ENCODE assay signal across 18 cellular contexts in the genomic region with DNA sequence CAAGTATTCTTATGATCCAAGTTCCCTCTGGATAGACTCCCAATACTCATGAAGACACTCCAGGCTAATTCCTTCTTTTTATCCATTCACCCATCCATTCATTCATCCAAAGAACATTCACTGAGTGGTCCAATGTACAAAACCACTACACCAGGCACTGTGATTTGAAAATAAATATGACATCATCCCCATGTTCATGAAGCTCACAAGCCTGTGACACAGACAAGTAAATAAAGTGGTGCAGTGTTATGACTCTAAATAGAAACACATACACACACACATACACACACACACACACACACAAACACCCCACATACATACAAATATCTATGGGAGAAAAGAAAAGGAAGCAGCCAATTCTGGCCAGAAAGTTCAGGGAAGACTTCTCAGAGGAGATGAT. TPM values are rescaled to one million over a fixed set of nuclear protein-coding genes. Genes with fewer than 3 reads are reported as not detected.
DNase-seq lines count a peak whose midpoint lies in the region; ATAC-seq and TF ChIP-seq lines count a peak whose summit lies in the region.
"Had no signal": no experiment of that assay in that cellular context is flagged by ENCODE, and none has a peak within 500 bp of the region (broad histone marks: within the 10 kb centered on the region; RNA-seq: fewer than 3 reads in every experiment).

No MANE protein-coding gene starts in this region.

- no peak for TF ChIP-seq CTCF in CD8-positive, alpha-beta T cell (IDR thresholded peaks at IDR 0.05)
- no peak for TF ChIP-seq CTCF in osteoblast (IDR thresholded peaks at IDR 0.05; ENCODE audit: extremely low read depth, low read depth, low read length)

- no peak overlapping the region for H3K4me2 ChIP-seq in osteoblast (ENCODE audit: insufficient read depth, low read length)

- H3K4me1 ChIP-seq in CD8-positive, alpha-beta T cell (ENCODE audit: insufficient read depth, low read length), result no peaks in the 10 kb centered on the region
- peaks cover 14% of the 10 kb centered on the region for H3K4me1 ChIP-seq in osteoblast (ENCODE audit: insufficient read depth, low read length)

- H3K9me3 ChIP-seq in CD8-positive, alpha-beta T cell (ENCODE audit: low read length), result no peaks in the 10 kb centered on the region
- no peaks in the 10 kb centered on the region for H3K9me3 ChIP-seq in osteoblast (ENCODE audit: low read depth, low read length)
- H3K9me3 ChIP-seq: HAP-1, Peyer's patch had no signal

- no peaks in the 10 kb centered on the region for H3K27me3 Mint-ChIP-seq in activated T-cell treated with anti-CD3 and anti-CD28 coated beads, Interleukin-2, amount 50 U/mL, for 72 hours (ENCODE audit: low read depth)
- no peaks in the 10 kb centered on the region for H3K27me3 Mint-ChIP-seq in CD8-positive, alpha-beta T cell (ENCODE audit: low read depth)
- H3K27me3 Mint-ChIP-seq: CD4-positive, alpha-beta T cell had no signal

- no peaks in the 10 kb centered on the region for H3K36me3 ChIP-seq in CD8-positive, alpha-beta T cell (ENCODE audit: insufficient read depth, low read length)
- peaks cover 16% of the 10 kb centered on the region for H3K36me3 ChIP-seq in osteoblast (ENCODE audit: insufficient read depth, low read length)

- H3K79me2 ChIP-seq in osteoblast (ENCODE audit: insufficient read depth, low read length), result peaks cover 52% of the 10 kb centered on the region

- H3K27ac Mint-ChIP-seq in activated T-cell treated with anti-CD3 and anti-CD28 coated beads, Interleukin-2, amount 50 U/mL, for 72 hours, result peak overlapping the region; percentile 9
- peak overlapping the region; percentile 60 for H3K27ac Mint-ChIP-seq in CD8-positive, alpha-beta T cell
- H3K27ac Mint-ChIP-seq: CD4-positive, alpha-beta T cell had no signal

- CTCF ChIA-PET in CD8-positive, alpha-beta T cell (lab: Charles Lee), result no interaction called here

- H3K4me1 Mint-ChIP-seq in activated T-cell treated with anti-CD3 and anti-CD28 coated beads, Interleukin-2, amount 50 U/mL, for 72 hours (ENCODE audit: low read depth), result no peaks in the 10 kb centered on the region
- H3K4me1 Mint-ChIP-seq in CD8-positive, alpha-beta T cell (ENCODE audit: low read depth), result peaks cover 7% of the 10 kb centered on the region

- no peak for ATAC-seq in activated T-cell treated with anti-CD3 and anti-CD28 coated beads, Interleukin-2, amount 50 U/mL, for 72 hours (replicated peaks in 1 of 2)
- no peak for ATAC-seq in CD8-positive, alpha-beta T cell
- no peak for ATAC-seq in HG03342 (IDR thresholded peaks at IDR 0.05; ENCODE audit: unreplicated experiment)

- H3K4me3 Mint-ChIP-seq in activated T-cell treated with anti-CD3 and anti-CD28 coated beads, Interleukin-2, amount 50 U/mL, for 72 hours, result no peak overlapping the region
- no peak overlapping the region for H3K4me3 Mint-ChIP-seq in CD8-positive, alpha-beta T cell
- H3K4me3 Mint-ChIP-seq: CD4-positive, alpha-beta T cell had no signal

- H3K27ac ChIP-seq in CD8-positive, alpha-beta T cell (ENCODE audit: low read depth, low read length), result no peak overlapping the region
- peak overlapping the region; percentile 19 for H3K27ac ChIP-seq in angular gyrus (ENCODE audit: low read depth, low read length)
- H3K27ac ChIP-seq in osteoblast (ENCODE audit: low read depth, low read length), result no peak overlapping the region
- H3K27ac ChIP-seq: Peyer's patch had no signal

- H3K4me3 ChIP-seq in CD8-positive, alpha-beta T cell (ENCODE audit: low read depth, low read length), result no peak overlapping the region
- H3K4me3 ChIP-seq in osteoblast (ENCODE audit: insufficient read depth, low read length), result no peak overlapping the region
- H3K4me3 ChIP-seq: HAP-1, Peyer's patch had no signal

- H3K27me3 ChIP-seq in CD8-positive, alpha-beta T cell (ENCODE audit: insufficient read depth, low read length), result no peaks in the 10 kb centered on the region
- H3K27me3 ChIP-seq in osteoblast (ENCODE audit: insufficient read depth, low read length), result no peaks in the 10 kb centered on the region
- H3K27me3 ChIP-seq: Peyer's patch had no signal

- POLR2A ChIA-PET in CD8-positive, alpha-beta T cell (lab: Charles Lee), result no interaction called here

- no peak for DNase-seq in activated T-cell treated with anti-CD3 and anti-CD28 coated beads, Interleukin-2, amount 50 U/mL, for 72 hours
- DNase-seq in activated T-cell treated with anti-CD3 and anti-CD28 coated beads, Interleukin-2, amount 50 U/mL, for 48 hours, result no peak
- DNase-seq in CD8-positive, alpha-beta T cell, result no peak
- DNase-seq in myocyte (ENCODE audit: low read depth) (peak; percentile 71), osteoblast (ENCODE audit: insufficient read length, low spot score, missing footprints) (no peak), NCI-H128 (lab: John Stamatoyannopoulos, UW; ENCODE audit: unreplicated experiment) (no peak)
- DNase-seq: 8988T; Calu3; CD4-positive, alpha-beta T cell; NCI-H1105; NCI-H1694; NCI-H2081 treated with DMSO at 0.1 percent for 48 hours; NCI-H446 treated with DMSO at 0.1 percent for 48 hours; NCI-H69; Peyer's patch had no signal

- H3K9me3 Mint-ChIP-seq in activated T-cell treated with anti-CD3 and anti-CD28 coated beads, Interleukin-2, amount 50 U/mL, for 72 hours, result no peaks in the 10 kb centered on the region
- no peaks in the 10 kb centered on the region for H3K9me3 Mint-ChIP-seq in CD8-positive, alpha-beta T cell
- H3K9me3 Mint-ChIP-seq: CD4-positive, alpha-beta T cell had no signal

- H2AFZ ChIP-seq in osteoblast (ENCODE audit: low read length), result no peak overlapping the region

- no peaks in the 10 kb centered on the region for H4K20me1 ChIP-seq in osteoblast (ENCODE audit: insufficient read depth, low read length)

- intact Hi-C loops in CD8-positive, alpha-beta T cell (cut with DNase I, micrococcal nuclease), result no loop called here

- peaks cover 2 to 3% of the 10 kb centered on the region in 2 donors for H3K36me3 Mint-ChIP-seq in activated T-cell treated with anti-CD3 and anti-CD28 coated beads, Interleukin-2, amount 50 U/mL, for 72 hours (ENCODE audit: insufficient read depth in 2 of 2)
- H3K36me3 Mint-ChIP-seq in CD8-positive, alpha-beta T cell, result peaks cover 31% of the 10 kb centered on the region

RNA-seq across cellular contexts. Expression of a gene that starts 35.5 kb away (rescaled TPM):
- total RNA-seq in activated T-cell treated with anti-CD3 and anti-CD28 coated beads, Interleukin-2, amount 50 U/mL, for 72 hours, result 10 to 100 TPM; 36.3 to 40.1 TPM
- 10 to 100 TPM; 11.2 to 12.9 TPM for total RNA-seq in CD8-positive, alpha-beta T cell
- total RNA-seq in myocyte, result 18.5 and 25.7 TPM in 2 replicates
- 18.9 TPM for polyA plus RNA-seq in myocyte (2012)
- 44.9 and 45.7 TPM in 2 replicates for total RNA-seq in osteoblast
